12 cellular contexts compared by ENCODE assay signal in genomic region chr18:47397671-47398319, GRCh38.
DNase-seq lines count a peak whose midpoint lies in the region; ATAC-seq, FAIRE-seq and TF ChIP-seq lines count a peak whose summit lies in the region.
"Had no signal": no experiment of that assay in that cellular context is flagged by ENCODE, and none has a peak within 500 bp of the region (broad histone marks: within the 10 kb centered on the region; RNA-seq: fewer than 3 reads in every experiment).

No MANE protein-coding gene starts in this region.

- H3K4me1 Mint-ChIP-seq in activated CD4-positive, alpha-beta T cell treated with anti-CD3 and anti-CD28 coated beads, Interleukin-2, amount 10 ng/mL, durations not matched to agents 24 days and 14 days, result no peaks in the 10 kb centered on the region
- no peaks in the 10 kb centered on the region for H3K4me1 Mint-ChIP-seq in neural crest cell

- H3K9me3 Mint-ChIP-seq in activated CD4-positive, alpha-beta T cell treated with anti-CD3 and anti-CD28 coated beads, Interleukin-2, amount 10 ng/mL, durations not matched to agents 24 days and 14 days, result no peaks in the 10 kb centered on the region
- peaks cover 3% of the 10 kb centered on the region for H3K9me3 Mint-ChIP-seq in neural crest cell

- no peak for ATAC-seq in GM21619 (IDR thresholded peaks at IDR 0.05; ENCODE audit: unreplicated experiment)
- ATAC-seq: heart right ventricle had no signal

- no peak for FAIRE-seq in H54 (lab: Jason Lieb, UNC)

- H3K36me3 Mint-ChIP-seq in activated CD4-positive, alpha-beta T cell treated with anti-CD3 and anti-CD28 coated beads, Interleukin-2, amount 10 ng/mL, durations not matched to agents 24 days and 14 days (ENCODE audit: low read depth), result no peaks in the 10 kb centered on the region
- no peaks in the 10 kb centered on the region for H3K36me3 Mint-ChIP-seq in neural crest cell (ENCODE audit: low read depth)

- no peak overlapping the region for H3K4me3 ChIP-seq in astrocyte of the cerebellum (ENCODE audit: low read depth, low read length)
- H3K4me3 ChIP-seq: BLaER1, heart right ventricle, tibial artery had no signal

- DNase-seq in activated CD4-positive, alpha-beta T cell treated with anti-CD3 and anti-CD28 coated beads, Interleukin-2, amount 10 ng/mL, durations not matched to agents 24 days and 14 days, result peak; percentile 56
- DNase-seq in activated CD4-positive, alpha-beta T cell treated with anti-CD3 and anti-CD28 coated beads for 1 hour, result no peak
- no peak for DNase-seq in astrocyte of the cerebellum (ENCODE audit: low read depth)
- DNase-seq in neural crest cell (ENCODE audit: low read depth, low spot score), result peak; percentile 6
- DNase-seq in H54 (ENCODE audit: insufficient read length, low spot score), result no peak
- no peak for DNase-seq in posterior vena cava (ENCODE audit: low spot score)
- DNase-seq: heart right ventricle, SIG-M5, tibial artery had no signal

- H3K27me3 Mint-ChIP-seq in activated CD4-positive, alpha-beta T cell treated with anti-CD3 and anti-CD28 coated beads, Interleukin-2, amount 10 ng/mL, durations not matched to agents 24 days and 14 days, result no peaks in the 10 kb centered on the region
- H3K27me3 Mint-ChIP-seq in neural crest cell (ENCODE audit: low read depth), result peaks cover 9% of the 10 kb centered on the region

- no peak overlapping the region for H3K4me3 Mint-ChIP-seq in activated CD4-positive, alpha-beta T cell treated with anti-CD3 and anti-CD28 coated beads, Interleukin-2, amount 10 ng/mL, durations not matched to agents 24 days and 14 days
- no peak overlapping the region for H3K4me3 Mint-ChIP-seq in neural crest cell

- TF ChIP-seq CTCF in LNCAP (IDR thresholded peaks at IDR 0.05), result peak; percentile 88
- TF ChIP-seq CTCF in astrocyte of the cerebellum (IDR thresholded peaks at IDR 0.05; ENCODE audit: low read depth, low read length, missing control alignments), result peak; percentile 9
- TF ChIP-seq CTCF in neural crest cell (conservative IDR thresholded peaks at IDR 0.05), result peak; percentile 62

- intact Hi-C loops in activated CD4-positive, alpha-beta T cell treated with anti-CD3 and anti-CD28 coated beads, Interleukin-2, amount 10 ng/mL, durations not matched to agents 24 days and 14 days (cut with micrococcal nuclease), result loop anchor here (5.0 kb wide), 1 partner anchor 350 kb away; no protein-coding TSS in a partner anchor
- intact Hi-C loops in posterior vena cava (cut with DNase I), result no loop called here

- in situ Hi-C loops in astrocyte of the cerebellum (cut with HindIII; ENCODE audit: low sequenced_read_pairs), result no loop called here

- TF ChIP-seq POLR2A in H54 (IDR thresholded peaks at IDR 0.05; ENCODE audit: low read depth, low read length), result no peak

- no peak overlapping the region for H3K27ac Mint-ChIP-seq in activated CD4-positive, alpha-beta T cell treated with anti-CD3 and anti-CD28 coated beads, Interleukin-2, amount 10 ng/mL, durations not matched to agents 24 days and 14 days
- no peak overlapping the region for H3K27ac Mint-ChIP-seq in neural crest cell (ENCODE audit: unreplicated experiment)

Comparison
In these comparisons a context has a peak if more than half of its experiments do, and no peak if none do; other contexts are left out.
1. DNase-seq: peak in activated CD4-positive, alpha-beta T cell treated with anti-CD3 and anti-CD28 coated beads, Interleukin-2, amount 10 ng/mL, durations not matched to agents 24 days and 14 days (single experiment) and neural crest cell (single experiment); none in activated CD4-positive, alpha-beta T cell treated with anti-CD3 and anti-CD28 coated beads for 1 hour (single experiment), astrocyte of the cerebellum (single experiment), H54 (single experiment) and posterior vena cava (single experiment).
2. CTCF ChIP-seq: peak in every context shown above with its lines; median percentile 88 in LNCAP; 62 in neural crest cell; 9 in astrocyte of the cerebellum.